In genomic region chr9:137301086-137301947, GRCh38 we compare ENCODE assay signal across 9 cellular contexts. TPM values are rescaled to one million over a fixed set of nuclear protein-coding genes. Genes with fewer than 3 reads are reported as not detected.
A peak's percentile ranks its signal among the peaks of the same experiment; 100 is the strongest.
DNase-seq lines count a peak whose midpoint lies in the region; ATAC-seq and TF ChIP-seq lines count a peak whose summit lies in the region.
"Had no signal": no experiment of that assay in that cellular context is flagged by ENCODE, and none has a peak within 500 bp of the region (broad histone marks: within the 10 kb centered on the region; RNA-seq: fewer than 3 reads in every experiment).

No MANE protein-coding gene starts in this region.

- DNase-seq in activated T-cell treated with anti-CD3 and anti-CD28 coated beads, Interleukin-2, amount 50 U/mL, for 1 hour, result peak; percentile 49
- DNase-seq in activated T-cell treated with anti-CD3 and anti-CD28 coated beads for 4 hours (no peak), OCI-M1 (lab: John Stamatoyannopoulos, UW) (peak; percentile 90), caudate nucleus (lab: John Stamatoyannopoulos, UW) (peak in 1 of 61 donors; percentile 46), right lobe of liver (peak in 2 of 3 donors; percentile 61 to 62), thyroid gland (peak; percentile 50 to 52)
- DNase-seq in stimulated activated CD4-positive, alpha-beta T cell treated with anti-CD3 and anti-CD28 coated beads, Interleukin-2, amount 100 ng/mL, for 48 hours, result no peak

- WGBS in right lobe of liver (ENCODE audit: insufficient coverage, low coverage, low lambda C conversion rate, missing lambda C conversion rate), result no CpG with 5 or more reads among the region's 114 CpGs
- 3% methylated on average over 22 of the region's 114 CpGs; no CpG with 5 or more reads in 1 of the 2 donors for WGBS in thyroid gland, 2 donors

- H3K4me1 ChIP-seq in right lobe of liver, result peaks cover 0 to 20% (median under 1%) of the 10 kb centered on the region in 4 donors
- H3K4me1 ChIP-seq in thyroid gland, result peaks cover 31 to 55% of the 10 kb centered on the region in 2 donors

- H3K27ac ChIP-seq in caudate nucleus (ENCODE audit: low read depth, low read length) (peak overlapping the region; percentile 58), right lobe of liver (peak overlapping the region in 2 of 3 donors; percentile 47 to 48), thyroid gland (peak overlapping the region in 2 of 3 donors; percentile 30 to 70)

- H3K4me3 ChIP-seq in right lobe of liver (peak overlapping the region; percentile 31 to 44 (median 36)), thyroid gland (replicated peaks in 1 of 3) (peak overlapping the region in 2 of 3 donors; percentile 5 to 46)

- H3K36me3 ChIP-seq in right lobe of liver (no peaks in the 10 kb centered on the region), thyroid gland (no peaks in the 10 kb centered on the region)

- peaks cover 0 to 20% of the 10 kb centered on the region in 2 donors for H3K27me3 ChIP-seq in right lobe of liver
- no peaks in the 10 kb centered on the region for H3K27me3 ChIP-seq in thyroid gland

- TF ChIP-seq POLR2A in right lobe of liver (IDR thresholded peaks at IDR 0.05) (no peak), thyroid gland (IDR thresholded peaks at IDR 0.05) (no peak)

- TF ChIP-seq CTCF in right lobe of liver (IDR thresholded peaks at IDR 0.05) (peak in 2 of 4 donors; percentile 4 to 22), thyroid gland (IDR thresholded peaks at IDR 0.05) (peak in 3 of 6 experiments; percentile 10 to 41 (median 14))

- intact Hi-C loops in right lobe of liver (cut with DNase I), result loop anchor here in 1 of 2 donors (10.0 kb wide), 1 partner anchor 103 kb away; no protein-coding TSS in a partner anchor
- intact Hi-C loops in thyroid gland (cut with DNase I), result no loop called here

- H3K9me3 ChIP-seq in right lobe of liver, result no peaks in the 10 kb centered on the region
- H3K9me3 ChIP-seq in thyroid gland, result no peaks in the 10 kb centered on the region

- ATAC-seq in HG02852 (IDR thresholded peaks at IDR 0.05; ENCODE audit: unreplicated experiment) (peak; percentile 9), right lobe of liver (no peak)

RNA-seq across cellular contexts. Expression of gene NRARP, which starts 0.8 kb away (rescaled TPM):
- total RNA-seq in right lobe of liver (1 to 10 TPM in 3 of 6 experiments, under 1 TPM in 3; 0.57 to 2.3 (median 0.98) TPM), thyroid gland (10 to 100 TPM in 1 of 4 donors, 1 to 10 TPM in 3; 1.8 to 10.2 (median 6.8) TPM)

RNA-seq across cellular contexts. Expression of gene TOR4A, which starts 23.8 kb away (rescaled TPM):
- total RNA-seq in right lobe of liver (1 to 10 TPM; 2.2 to 4.9 (median 3.7) TPM), thyroid gland (10 to 100 TPM; 10.8 to 14.7 (median 12.0) TPM)

RNA-seq across cellular contexts. Expression of gene NELFB, which starts 46.2 kb away (rescaled TPM):
- total RNA-seq in right lobe of liver (10 to 100 TPM; 15.6 to 21.6 (median 20.1) TPM), thyroid gland (10 to 100 TPM; 29.8 to 39.1 (median 32.4) TPM)

RNA-seq across cellular contexts. Expression of gene STPG3, which starts 50.2 kb away (rescaled TPM):
- total RNA-seq in right lobe of liver (not detected), thyroid gland (not detected)
- total RNA-seq: mononuclear cell had no signal

Comparison
In these comparisons a context has a peak if more than half of its experiments do, and no peak if none do; other contexts are left out.
1. DNase-seq: peak in activated T-cell treated with anti-CD3 and anti-CD28 coated beads, Interleukin-2, amount 50 U/mL, for 1 hour (single experiment), OCI-M1 (single experiment), right lobe of liver (2 of 3) and thyroid gland (2 of 2); none in activated T-cell treated with anti-CD3 and anti-CD28 coated beads for 4 hours (single experiment) and stimulated activated CD4-positive, alpha-beta T cell treated with anti-CD3 and anti-CD28 coated beads, Interleukin-2, amount 100 ng/mL, for 48 hours (0 of 2).
2. Peak in every context shown above with its lines, with median percentiles within 50 percentile points of each other: H3K27ac ChIP-seq.